ENCODE assay signal across 8 cellular contexts in the genomic region with DNA sequence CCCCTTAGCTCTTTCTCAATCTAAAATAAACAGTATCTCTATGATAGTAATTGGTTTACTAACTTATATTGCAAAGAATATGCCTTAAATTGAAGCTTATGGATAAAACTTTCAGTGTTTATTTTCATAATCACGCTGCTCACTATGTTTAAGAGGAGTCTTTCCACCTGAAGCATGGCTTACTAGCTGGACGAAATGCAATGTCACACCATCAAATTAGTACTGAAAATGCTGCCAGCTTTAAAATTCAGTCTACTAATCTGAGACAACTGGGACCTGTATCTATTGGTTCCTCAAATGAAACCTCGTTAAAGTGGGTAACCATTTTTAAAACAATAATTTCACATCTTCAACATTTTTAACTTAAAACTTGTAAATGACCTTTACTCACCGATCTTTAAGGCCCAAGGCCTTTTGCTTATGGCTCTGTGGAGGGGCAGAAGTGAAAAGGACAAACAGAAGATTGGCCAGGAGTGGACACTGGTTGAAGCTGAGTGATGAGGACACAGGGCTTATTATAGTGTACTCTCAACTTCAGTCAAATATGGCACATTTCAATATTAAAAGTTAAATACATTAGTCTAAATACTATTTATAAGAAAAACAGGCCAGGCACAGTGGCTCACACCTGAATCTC.
"Had no signal": no experiment of that assay in that cellular context is flagged by ENCODE, and none has a peak within 500 bp of the region (broad histone marks: within the 10 kb centered on the region; RNA-seq: fewer than 3 reads in every experiment).

No MANE protein-coding gene starts in this region.

- H3K4me3 ChIP-seq: GM12878 had no signal

- FAIRE-seq: G401.6, GM12878, GM12891, GM12892, GM18507, GM19239 had no signal

- ATAC-seq: GM12878 had no signal

- DNase-seq: GDM1, GF-D8 had no signal
